Comparison of ENCODE assay signal across 11 cellular contexts in genomic region chr7:50317697-50318640, GRCh38. TPM values are rescaled to one million over a fixed set of nuclear protein-coding genes. Genes with fewer than 3 reads are reported as not detected.
DNase-seq lines count a peak whose midpoint lies in the region; ATAC-seq and TF ChIP-seq lines count a peak whose summit lies in the region.
"Had no signal": no experiment of that assay in that cellular context is flagged by ENCODE, and none has a peak within 500 bp of the region (broad histone marks: within the 10 kb centered on the region; RNA-seq: fewer than 3 reads in every experiment).

No MANE protein-coding gene starts in this region.

- peak overlapping the region; percentile 98 for H3K27ac Mint-ChIP-seq in activated T-helper 17 cell treated with anti-CD3 and anti-CD28 coated beads, Interleukin-2, amount 50 U/mL, for 72 hours

- peaks cover 71% of the 10 kb centered on the region for H3K4me1 Mint-ChIP-seq in activated T-helper 17 cell treated with anti-CD3 and anti-CD28 coated beads, Interleukin-2, amount 50 U/mL, for 72 hours

- DNase-seq in spleen (peak; percentile 85), GM19240 (ENCODE audit: insufficient read length, low spot score) (no peak), posterior vena cava (ENCODE audit: low spot score) (no peak), GM20000 (ENCODE audit: low spot score) (no peak)
- DNase-seq: DMS79, heart right ventricle, NCI-H1417 had no signal

- no peaks in the 10 kb centered on the region for H3K36me3 Mint-ChIP-seq in activated T-helper 17 cell treated with anti-CD3 and anti-CD28 coated beads, Interleukin-2, amount 50 U/mL, for 72 hours (ENCODE audit: low read depth)

- H3K27me3 Mint-ChIP-seq in activated T-helper 17 cell treated with anti-CD3 and anti-CD28 coated beads, Interleukin-2, amount 50 U/mL, for 72 hours: no peaks in the 10 kb centered on the region

- TF ChIP-seq POLR2A in spleen (IDR thresholded peaks at IDR 0.05): no peak

- H3K4me1 ChIP-seq in spleen: peaks cover 29 to 100% (median 98%) of the 10 kb centered on the region in 6 donors

- H3K4me3 Mint-ChIP-seq in activated T-helper 17 cell treated with anti-CD3 and anti-CD28 coated beads, Interleukin-2, amount 50 U/mL, for 72 hours: peak overlapping the region; percentile 98

- 41 to 51% (median 48%) methylated on average over 15 to 16 of the region's 16 CpGs for WGBS in spleen, 5 donors

- H3K4me3 ChIP-seq in spleen: peak overlapping the region in 4 of 8 donors; percentile 3 to 85 (median 10)
- H3K4me3 ChIP-seq: heart right ventricle had no signal

- no peaks in the 10 kb centered on the region for H3K9me3 Mint-ChIP-seq in activated T-helper 17 cell treated with anti-CD3 and anti-CD28 coated beads, Interleukin-2, amount 50 U/mL, for 72 hours

- peaks cover 0 to 38% (median 8%) of the 10 kb centered on the region in 6 donors for H3K36me3 ChIP-seq in spleen

- H3K27ac ChIP-seq in spleen: peak overlapping the region; percentile 61 to 98 (median 94)

- TF ChIP-seq CTCF in spleen (IDR thresholded peaks at IDR 0.05 in 8 of 11, conservative IDR thresholded peaks at IDR 0.05 in 3 of 11): peak in 1 of 11 experiments; percentile 1
- TF ChIP-seq CTCF in GM20000 (IDR thresholded peaks at IDR 0.05; ENCODE audit: extremely low read depth, missing control alignments): no peak

- ATAC-seq in GM18868 (IDR thresholded peaks at IDR 0.05; ENCODE audit: unreplicated experiment) (peak; percentile 5), HG03175 (IDR thresholded peaks at IDR 0.05; ENCODE audit: unreplicated experiment) (peak; percentile 13), HG02981 (IDR thresholded peaks at IDR 0.05; ENCODE audit: unreplicated experiment) (no peak)
- ATAC-seq in activated T-helper 17 cell treated with anti-CD3 and anti-CD28 coated beads, Interleukin-2, amount 50 U/mL, for 72 hours (replicated peaks): peak; percentile 51
- ATAC-seq: heart right ventricle had no signal

- no peaks in the 10 kb centered on the region for H3K9me3 ChIP-seq in spleen
- H3K9me3 ChIP-seq: heart right ventricle had no signal

- intact Hi-C loops in spleen (cut with DNase I; ENCODE audit: low total_unique reads) (loop anchor here (10.0 kb wide), 1 partner anchor 47 kb away; no protein-coding TSS in a partner anchor), posterior vena cava (cut with DNase I) (loop anchor here in 1 of 2 donors (10.0 kb wide), 1 partner anchor 673 kb away; no protein-coding TSS in a partner anchor)

- no peaks in the 10 kb centered on the region for H3K27me3 ChIP-seq in spleen (replicated peaks in 1 of 7)

RNA-seq across cellular contexts. Expression of gene IKZF1, which starts 13.5 kb away (rescaled TPM):
- 100 to 1,000 TPM; 253 to 343 TPM for total RNA-seq in activated T-helper 17 cell treated with anti-CD3 and anti-CD28 coated beads, Interleukin-2, amount 50 U/mL, for 72 hours
- 100 to 1,000 TPM; 212 to 389 (median 260) TPM for total RNA-seq in spleen
- 10 to 100 TPM; 36.4 to 39.2 (median 37.9) TPM for polyA plus RNA-seq in spleen
- total RNA-seq in posterior vena cava: 10 to 100 TPM; 11.9 to 13.7 TPM

Comparison
In these comparisons a context has a peak if more than half of its experiments do, and no peak if none do; other contexts are left out.
1. RNA of gene IKZF1, which starts 13.5 kb away (total RNA-seq): 253 to 343 TPM in activated T-helper 17 cell treated with anti-CD3 and anti-CD28 coated beads, Interleukin-2, amount 50 U/mL, for 72 hours and 212 to 389 TPM in spleen; 11.9 to 13.7 TPM in posterior vena cava; every median in the first group is over 10 times any median in the second.